36 cellular contexts compared by ENCODE assay signal in genomic region chr9:21324040-21324439, GRCh38. TPM values are rescaled to one million over a fixed set of nuclear protein-coding genes. Genes with fewer than 3 reads are reported as not detected.
DNase-seq lines count a peak whose midpoint lies in the region; ATAC-seq, FAIRE-seq and TF ChIP-seq lines count a peak whose summit lies in the region.
"Had no signal": no experiment of that assay in that cellular context is flagged by ENCODE, and none has a peak within 500 bp of the region (broad histone marks: within the 10 kb centered on the region; RNA-seq: fewer than 3 reads in every experiment).

No MANE protein-coding gene starts in this region.

- H3K4me1 ChIP-seq in lung (ENCODE audit: control insufficient read depth in 2 of 2, insufficient read depth in 2 of 2, low read length in 2 of 2) = no peaks in the 10 kb centered on the region
- H3K4me1 ChIP-seq in endodermal cell (ENCODE audit: control insufficient read depth, insufficient read depth, low read length) = no peaks in the 10 kb centered on the region
- H3K4me1 ChIP-seq: colonic mucosa, foreskin keratinocyte, SJSA1, thyroid gland had no signal

- intact Hi-C loops in activated CD4-positive, alpha-beta T cell treated with anti-CD3 and anti-CD28 coated beads, Interleukin-2, amount 10 ng/mL, durations not matched to agents 24 days and 14 days (cut with micrococcal nuclease) = loop anchor here (10.0 kb wide), 2 partner anchors 109 to 381 kb away; partner anchors contain the start of gene IFNA16

- WGBS in lung, 2 donors = 65 to 67% methylated on average over 4 of the region's 4 CpGs
- 94 to 100% methylated on average over 4 of the region's 4 CpGs for WGBS in endodermal cell (ENCODE audit: insufficient coverage in 1 of 2, insufficient read length in 1 of 2), 2 experiments

- H3K27me3 ChIP-seq in lung (ENCODE audit: control insufficient read depth, insufficient read depth) (no peaks in the 10 kb centered on the region), endodermal cell (ENCODE audit: control insufficient read depth, insufficient read depth, low read length, poor library complexity, severe bottlenecking) (no peaks in the 10 kb centered on the region)
- H3K27me3 ChIP-seq: colonic mucosa, esophagus muscularis mucosa, foreskin keratinocyte, heart right ventricle, SJSA1, stomach, thyroid gland had no signal

- H3K9ac ChIP-seq in endodermal cell (ENCODE audit: extremely low read depth, low read length, poor library complexity, severe bottlenecking) = no peak overlapping the region

- no peak overlapping the region for H3K27ac Mint-ChIP-seq in activated CD4-positive, alpha-beta T cell treated with anti-CD3 and anti-CD28 coated beads, Interleukin-2, amount 10 ng/mL, durations not matched to agents 24 days and 14 days
- H3K27ac Mint-ChIP-seq in activated T-helper 17 cell treated with anti-CD3 and anti-CD28 coated beads, Interleukin-2, amount 50 U/mL, for 72 hours = peak overlapping the region; percentile 16
- no peak overlapping the region for H3K27ac Mint-ChIP-seq in endodermal cell
- H3K27ac Mint-ChIP-seq in nephron progenitor cell = no peak overlapping the region
- H3K27ac Mint-ChIP-seq: H9 had no signal

- no peaks in the 10 kb centered on the region for H3K9me3 Mint-ChIP-seq in activated CD4-positive, alpha-beta T cell treated with anti-CD3 and anti-CD28 coated beads, Interleukin-2, amount 10 ng/mL, durations not matched to agents 24 days and 14 days
- no peaks in the 10 kb centered on the region for H3K9me3 Mint-ChIP-seq in activated T-helper 17 cell treated with anti-CD3 and anti-CD28 coated beads, Interleukin-2, amount 50 U/mL, for 72 hours
- H3K9me3 Mint-ChIP-seq in endodermal cell (no peaks in the 10 kb centered on the region), nephron progenitor cell (no peaks in the 10 kb centered on the region)
- H3K9me3 Mint-ChIP-seq: effector memory CD8-positive, alpha-beta T cell; H9 had no signal

- H3K36me3 Mint-ChIP-seq in activated CD4-positive, alpha-beta T cell treated with anti-CD3 and anti-CD28 coated beads, Interleukin-2, amount 10 ng/mL, durations not matched to agents 24 days and 14 days (ENCODE audit: low read depth) = peaks cover 35% of the 10 kb centered on the region
- H3K36me3 Mint-ChIP-seq in activated T-helper 17 cell treated with anti-CD3 and anti-CD28 coated beads, Interleukin-2, amount 50 U/mL, for 72 hours (ENCODE audit: low read depth) = peaks cover 69% of the 10 kb centered on the region
- H3K36me3 Mint-ChIP-seq in endodermal cell (ENCODE audit: low read depth) (peaks cover 15% of the 10 kb centered on the region), nephron progenitor cell (ENCODE audit: low read depth) (peaks cover 16% of the 10 kb centered on the region)

- peak; percentile 52 for DNase-seq in activated CD4-positive, alpha-beta T cell treated with anti-CD3 and anti-CD28 coated beads, Interleukin-2, amount 10 ng/mL, durations not matched to agents 24 days and 14 days
- no peak for DNase-seq in activated CD4-positive, alpha-beta T cell treated with anti-CD3 and anti-CD28 coated beads for 4 hours
- no peak for DNase-seq in H54 (ENCODE audit: insufficient read length, low spot score)
- peak; percentile 34 for DNase-seq in lung (ENCODE audit: low spot score)
- DNase-seq in endodermal cell = no peak
- DNase-seq in nephron progenitor cell = no peak
- DNase-seq: activated CD8-positive, alpha-beta memory T cell treated with anti-CD3 and anti-CD28 coated beads for 24 hours; activated naive CD4-positive, alpha-beta T cell treated with Interleukin-2 at 50 U/mL for 16 hours; activated T-cell treated with anti-CD3 and anti-CD28 coated beads, Interleukin-2, amount 50 U/mL, for 48 hours; AML-193; anterior cingulate cortex; colonic mucosa; DMS153; effector memory CD8-positive, alpha-beta T cell; foreskin keratinocyte; H9; heart right ventricle; IMR-90; mesendoderm; NCI-H1105 treated with DMSO at 0.1 percent for 48 hours; NCI-H2029 treated with DMSO at 0.1 percent for 48 hours; NCI-H226; NCI-H748 treated with DMSO at 0.1 percent for 48 hours; stomach; thyroid gland had no signal

- no peaks in the 10 kb centered on the region for H3K27me3 Mint-ChIP-seq in activated CD4-positive, alpha-beta T cell treated with anti-CD3 and anti-CD28 coated beads, Interleukin-2, amount 10 ng/mL, durations not matched to agents 24 days and 14 days
- no peaks in the 10 kb centered on the region for H3K27me3 Mint-ChIP-seq in activated T-helper 17 cell treated with anti-CD3 and anti-CD28 coated beads, Interleukin-2, amount 50 U/mL, for 72 hours
- H3K27me3 Mint-ChIP-seq in endodermal cell (ENCODE audit: insufficient read depth) (no peaks in the 10 kb centered on the region), nephron progenitor cell (ENCODE audit: low read depth, poor library complexity) (no peaks in the 10 kb centered on the region)
- H3K27me3 Mint-ChIP-seq: effector memory CD8-positive, alpha-beta T cell had no signal

- H3K9me3 ChIP-seq in lung (ENCODE audit: control insufficient read depth in 2 of 2, insufficient read depth in 1 of 2, low read length in 1 of 2) (no peaks in the 10 kb centered on the region), endodermal cell (ENCODE audit: control insufficient read depth, low read length) (no peaks in the 10 kb centered on the region)
- H3K9me3 ChIP-seq: colonic mucosa, esophagus muscularis mucosa, heart right ventricle, SJSA1, stomach, thyroid gland had no signal

- H3K4me1 Mint-ChIP-seq in activated CD4-positive, alpha-beta T cell treated with anti-CD3 and anti-CD28 coated beads, Interleukin-2, amount 10 ng/mL, durations not matched to agents 24 days and 14 days = peaks cover 13% of the 10 kb centered on the region
- peaks cover 15% of the 10 kb centered on the region for H3K4me1 Mint-ChIP-seq in activated T-helper 17 cell treated with anti-CD3 and anti-CD28 coated beads, Interleukin-2, amount 50 U/mL, for 72 hours
- H3K4me1 Mint-ChIP-seq in endodermal cell = no peaks in the 10 kb centered on the region
- H3K4me1 Mint-ChIP-seq in nephron progenitor cell = peaks cover 7% of the 10 kb centered on the region
- H3K4me1 Mint-ChIP-seq: H9 had no signal

- peak; percentile 23 for FAIRE-seq in H54 (lab: Jason Lieb, UNC)
- FAIRE-seq: A204.1, bronchial epithelial cell, G401.6 had no signal

- H3K27ac ChIP-seq in lung (ENCODE audit: low read depth in 1 of 2, low read length in 1 of 2) = no peak overlapping the region
- no peak overlapping the region for H3K27ac ChIP-seq in endodermal cell (ENCODE audit: low read depth, low read length)
- H3K27ac ChIP-seq: colonic mucosa, esophagus muscularis mucosa, foreskin keratinocyte, heart right ventricle, SJSA1, stomach, thyroid gland had no signal

- no peak for ATAC-seq in activated T-helper 17 cell treated with anti-CD3 and anti-CD28 coated beads, Interleukin-2, amount 50 U/mL, for 72 hours (replicated peaks)
- ATAC-seq in lung (ENCODE audit: insufficient read depth, low FRiP score) = no peak
- no peak for ATAC-seq in GM21825 (IDR thresholded peaks at IDR 0.05; ENCODE audit: unreplicated experiment)
- ATAC-seq: effector memory CD8-positive, alpha-beta T cell; foreskin keratinocyte had no signal

- peaks cover 5 to 9% of the 10 kb centered on the region in 2 donors for H3K36me3 ChIP-seq in lung (ENCODE audit: control insufficient read depth in 2 of 2, insufficient read depth in 2 of 2, low read length in 2 of 2)
- H3K36me3 ChIP-seq in endodermal cell (ENCODE audit: control insufficient read depth, insufficient read depth, low read length) = peaks cover 32% of the 10 kb centered on the region
- H3K36me3 ChIP-seq: colonic mucosa, thyroid gland had no signal

- H3K4me3 ChIP-seq in lung = no peak overlapping the region
- no peak overlapping the region for H3K4me3 ChIP-seq in endodermal cell (ENCODE audit: low read length)
- H3K4me3 ChIP-seq: colonic mucosa, esophagus muscularis mucosa, heart right ventricle, SJSA1, stomach, thyroid gland had no signal

- no peak overlapping the region for H3K4me3 Mint-ChIP-seq in activated CD4-positive, alpha-beta T cell treated with anti-CD3 and anti-CD28 coated beads, Interleukin-2, amount 10 ng/mL, durations not matched to agents 24 days and 14 days
- no peak overlapping the region for H3K4me3 Mint-ChIP-seq in activated T-helper 17 cell treated with anti-CD3 and anti-CD28 coated beads, Interleukin-2, amount 50 U/mL, for 72 hours
- H3K4me3 Mint-ChIP-seq in endodermal cell (no peak overlapping the region), nephron progenitor cell (no peak overlapping the region)
- H3K4me3 Mint-ChIP-seq: effector memory CD8-positive, alpha-beta T cell; H9 had no signal

- TF ChIP-seq CTCF in lung (IDR thresholded peaks at IDR 0.05; ENCODE audit: control extremely low read depth, extremely low read depth) (no peak), endodermal cell (conservative IDR thresholded peaks at IDR 0.05) (no peak), nephron progenitor cell (IDR thresholded peaks at IDR 0.05) (no peak)

- TF ChIP-seq POLR2A in H54 (IDR thresholded peaks at IDR 0.05; ENCODE audit: low read depth, low read length) = no peak

RNA-seq across cellular contexts. Expression of gene KLHL9, which starts 11.2 kb away (rescaled TPM):
- total RNA-seq in activated CD4-positive, alpha-beta T cell treated with anti-CD3 and anti-CD28 coated beads, Interleukin-2, amount 10 ng/mL, durations not matched to agents 24 days and 14 days = 14.8 and 15.0 TPM in 2 replicates
- total RNA-seq in activated T-helper 17 cell treated with anti-CD3 and anti-CD28 coated beads, Interleukin-2, amount 50 U/mL, for 72 hours = 10 to 100 TPM; 10.5 to 13.7 TPM
- total RNA-seq in lung (10 to 100 TPM; 21.0 to 39.0 TPM), endodermal cell (10 to 100 TPM; 24.6 to 32.0 TPM)
- 10 to 100 TPM in 1 of 2 donors, 1 to 10 TPM in 1; 6.5 to 10.5 TPM for polyA plus RNA-seq in lung
- polyA plus RNA-seq in endodermal cell (2013, experiment 1 of 2) = 32.7 TPM
- 31.5 TPM for polyA plus RNA-seq in endodermal cell (2013, experiment 2 of 2)

RNA-seq across cellular contexts. Expression of gene IFNA5, which starts 18.9 kb away (rescaled TPM):
- total RNA-seq in activated CD4-positive, alpha-beta T cell treated with anti-CD3 and anti-CD28 coated beads, Interleukin-2, amount 10 ng/mL, durations not matched to agents 24 days and 14 days = not detected in 2 replicates
- total RNA-seq in activated T-helper 17 cell treated with anti-CD3 and anti-CD28 coated beads, Interleukin-2, amount 50 U/mL, for 72 hours = not detected
- under 1 TPM in 1 of 2 donors, not detected in 1; 0.28 TPM for total RNA-seq in lung
- polyA plus RNA-seq in lung = under 1 TPM in 1 of 2 donors, not detected in 1; 0.12 TPM
- not detected for total RNA-seq in endodermal cell
- not detected for polyA plus RNA-seq in endodermal cell (2013, experiment 1 of 2)
- not detected for polyA plus RNA-seq in endodermal cell (2013, experiment 2 of 2)
- total RNA-seq: bronchial epithelial cell; colonic mucosa; esophagus muscularis mucosa; foreskin keratinocyte; H9; heart right ventricle; IMR-90; myocyte; osteocyte; RPMI7951; SJSA1; T-helper 1 cell treated with Interleukin-12 subunit alpha and Interleukin-12 subunit beta and Interleukin-4 antibody, amounts not matched to agents 30 ng/mL and 1 ng/mL, for 36 hours; thyroid gland had no signal
- polyA plus RNA-seq: foreskin keratinocyte, heart right ventricle, IMR-90, stomach had no signal

RNA-seq across cellular contexts. Expression of gene IFNA6, which starts 26.6 kb away (rescaled TPM):
- total RNA-seq in activated CD4-positive, alpha-beta T cell treated with anti-CD3 and anti-CD28 coated beads, Interleukin-2, amount 10 ng/mL, durations not matched to agents 24 days and 14 days = not detected in 2 replicates
- not detected for total RNA-seq in activated T-helper 17 cell treated with anti-CD3 and anti-CD28 coated beads, Interleukin-2, amount 50 U/mL, for 72 hours
- total RNA-seq in lung (not detected), endodermal cell (not detected)
- polyA plus RNA-seq in lung = not detected
- polyA plus RNA-seq in endodermal cell (2013, experiment 1 of 2) = not detected
- not detected for polyA plus RNA-seq in endodermal cell (2013, experiment 2 of 2)
- total RNA-seq: bronchial epithelial cell; colonic mucosa; esophagus muscularis mucosa; foreskin keratinocyte; H9; heart right ventricle; IMR-90; myocyte; osteocyte; RPMI7951; SJSA1; stomach; T-helper 1 cell treated with Interleukin-12 subunit alpha and Interleukin-12 subunit beta and Interleukin-4 antibody, amounts not matched to agents 30 ng/mL and 1 ng/mL, for 36 hours; thyroid gland had no signal
- polyA plus RNA-seq: foreskin keratinocyte, heart right ventricle, IMR-90, stomach had no signal

RNA-seq across cellular contexts. Expression of gene IFNA13, which starts 43.8 kb away (rescaled TPM):
- total RNA-seq in activated CD4-positive, alpha-beta T cell treated with anti-CD3 and anti-CD28 coated beads, Interleukin-2, amount 10 ng/mL, durations not matched to agents 24 days and 14 days = not detected in 2 replicates
- total RNA-seq in activated T-helper 17 cell treated with anti-CD3 and anti-CD28 coated beads, Interleukin-2, amount 50 U/mL, for 72 hours = not detected
- total RNA-seq in lung (not detected), endodermal cell (not detected)
- polyA plus RNA-seq in lung = not detected
- not detected for polyA plus RNA-seq in endodermal cell (2013, experiment 1 of 2)
- not detected for polyA plus RNA-seq in endodermal cell (2013, experiment 2 of 2)
- total RNA-seq: bronchial epithelial cell; colonic mucosa; esophagus muscularis mucosa; foreskin keratinocyte; H9; heart right ventricle; IMR-90; myocyte; osteocyte; RPMI7951; SJSA1; stomach; T-helper 1 cell treated with Interleukin-12 subunit alpha and Interleukin-12 subunit beta and Interleukin-4 antibody, amounts not matched to agents 30 ng/mL and 1 ng/mL, for 36 hours; thyroid gland had no signal
- polyA plus RNA-seq: foreskin keratinocyte, heart right ventricle, IMR-90, stomach had no signal

Comparison
In these comparisons a context has a peak if more than half of its experiments do, and no peak if none do; other contexts are left out.
1. DNase-seq: peak in activated CD4-positive, alpha-beta T cell treated with anti-CD3 and anti-CD28 coated beads, Interleukin-2, amount 10 ng/mL, durations not matched to agents 24 days and 14 days (single experiment) and lung (single experiment); none in activated CD4-positive, alpha-beta T cell treated with anti-CD3 and anti-CD28 coated beads for 4 hours (0 of 2), H54 (single experiment), endodermal cell (single experiment) and nephron progenitor cell (single experiment).